Comparison of ENCODE assay signal across 14 cellular contexts in the genomic region with DNA sequence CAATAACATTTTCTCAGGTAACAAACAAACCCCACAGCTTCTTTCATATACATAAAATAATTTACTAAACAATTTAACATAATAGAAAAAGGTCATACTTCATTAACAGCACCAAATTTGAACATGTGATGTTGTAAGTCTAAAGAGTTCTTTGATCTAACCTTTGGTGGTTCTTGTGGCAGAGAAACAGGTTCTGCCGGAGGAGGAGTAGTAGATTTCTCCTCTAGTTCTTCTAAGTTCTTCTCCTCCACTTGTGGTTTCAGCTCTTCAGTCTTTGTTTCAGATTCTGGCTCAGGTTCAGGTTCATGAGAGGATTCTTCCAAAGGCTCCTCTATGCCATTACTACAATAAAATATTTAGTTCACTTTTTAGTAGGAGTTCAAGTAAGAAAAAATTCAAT. TPM values are rescaled to one million over a fixed set of nuclear protein-coding genes. Genes with fewer than 3 reads are reported as not detected.
DNase-seq lines count a peak whose midpoint lies in the region; ATAC-seq and TF ChIP-seq lines count a peak whose summit lies in the region.
"Had no signal": no experiment of that assay in that cellular context is flagged by ENCODE, and none has a peak within 500 bp of the region (broad histone marks: within the 10 kb centered on the region; RNA-seq: fewer than 3 reads in every experiment).

No MANE protein-coding gene starts in this region.

- H3K4me3 ChIP-seq in HL-60 (replicated peaks; ENCODE audit: insufficient read depth, low read length) (no peak overlapping the region), right lobe of liver (no peak overlapping the region)
- H3K4me3 ChIP-seq: prostate gland, upper lobe of right lung had no signal

- H3K9me3 Mint-ChIP-seq in activated CD4-positive, alpha-beta T cell treated with anti-CD3 and anti-CD28 coated beads for 36 hours (ENCODE audit: low read depth) = no peaks in the 10 kb centered on the region
- no peaks in the 10 kb centered on the region for H3K9me3 Mint-ChIP-seq in activated T-helper 17 cell treated with anti-CD3 and anti-CD28 coated beads, Interleukin-2, amount 50 U/mL, for 72 hours
- H3K9me3 Mint-ChIP-seq in natural killer cell (no peaks in the 10 kb centered on the region), CD14-positive monocyte (no peaks in the 10 kb centered on the region)

- peaks cover 0 to 69% (median 19%) of the 10 kb centered on the region in 4 donors for H3K36me3 ChIP-seq in right lobe of liver
- H3K36me3 ChIP-seq: prostate gland had no signal

- TF ChIP-seq CTCF in HL-60 (IDR thresholded peaks at IDR 0.05; ENCODE audit: insufficient read depth, low read length) (no peak), natural killer cell (IDR thresholded peaks at IDR 0.05) (no peak), CD14-positive monocyte (IDR thresholded peaks at IDR 0.05) (no peak), right lobe of liver (IDR thresholded peaks at IDR 0.05) (no peak)

- peaks cover 52% of the 10 kb centered on the region for H3K36me3 Mint-ChIP-seq in activated CD4-positive, alpha-beta T cell treated with anti-CD3 and anti-CD28 coated beads for 36 hours (ENCODE audit: low read depth)
- peaks cover 100% of the 10 kb centered on the region for H3K36me3 Mint-ChIP-seq in activated T-helper 17 cell treated with anti-CD3 and anti-CD28 coated beads, Interleukin-2, amount 50 U/mL, for 72 hours (ENCODE audit: low read depth)
- H3K36me3 Mint-ChIP-seq in natural killer cell = no peaks in the 10 kb centered on the region
- H3K36me3 Mint-ChIP-seq in CD14-positive monocyte = peaks cover 68 to 80% of the 10 kb centered on the region in 2 donors

- no peaks in the 10 kb centered on the region for H3K9me3 ChIP-seq in right lobe of liver
- H3K9me3 ChIP-seq: prostate gland, upper lobe of right lung had no signal

- CTCF ChIA-PET in activated CD4-positive, alpha-beta T cell treated with anti-CD3 and anti-CD28 coated beads for 36 hours (lab: Charles Lee) = interaction anchor here (1.5 to 3.5 kb wide), 5 partner anchors 10 to 69 kb away, joined by 3 to 17 read pairs (median 9); partner anchors contain the start of gene USO1

- H3K27me3 Mint-ChIP-seq in activated CD4-positive, alpha-beta T cell treated with anti-CD3 and anti-CD28 coated beads for 36 hours = no peaks in the 10 kb centered on the region
- H3K27me3 Mint-ChIP-seq in activated T-helper 17 cell treated with anti-CD3 and anti-CD28 coated beads, Interleukin-2, amount 50 U/mL, for 72 hours = no peaks in the 10 kb centered on the region
- H3K27me3 Mint-ChIP-seq in natural killer cell (ENCODE audit: low read depth in 2 of 2) = no peaks in the 10 kb centered on the region
- no peaks in the 10 kb centered on the region for H3K27me3 Mint-ChIP-seq in CD14-positive monocyte (ENCODE audit: low read depth in 3 of 3)

- H3K4me1 ChIP-seq in right lobe of liver = peaks cover 0 to 6% (median 0%) of the 10 kb centered on the region in 4 donors
- H3K4me1 ChIP-seq: prostate gland had no signal

- intact Hi-C loops in activated CD4-positive, alpha-beta T cell treated with anti-CD3 and anti-CD28 coated beads for 36 hours (cut with DNase I, micrococcal nuclease) = loop anchor here (1.0 to 5.0 kb wide), 7 partner anchors 17 to 69 kb away; partner anchors contain the start of genes USO1 (in 2 of the 2) and CDKL2 (in 1 of the 2)
- intact Hi-C loops in natural killer cell (cut with micrococcal nuclease) = no loop called here
- intact Hi-C loops in CD14-positive monocyte (cut with micrococcal nuclease) = no loop called here
- intact Hi-C loops in right lobe of liver (cut with DNase I) = no loop called here

- ATAC-seq in activated CD4-positive, alpha-beta T cell treated with anti-CD3 and anti-CD28 coated beads for 36 hours = peak; percentile 36
- ATAC-seq in activated T-helper 17 cell treated with anti-CD3 and anti-CD28 coated beads, Interleukin-2, amount 50 U/mL, for 72 hours (replicated peaks) = peak; percentile 68
- ATAC-seq in natural killer cell = no peak
- ATAC-seq in right lobe of liver = no peak
- ATAC-seq: foreskin keratinocyte, Panc1, upper lobe of right lung had no signal

- H3K27me3 ChIP-seq in HL-60 (ENCODE audit: insufficient read depth, poor library complexity, severe bottlenecking) = no peaks in the 10 kb centered on the region
- no peaks in the 10 kb centered on the region for H3K27me3 ChIP-seq in right lobe of liver
- H3K27me3 ChIP-seq: foreskin keratinocyte, upper lobe of right lung had no signal

- peaks cover 49% of the 10 kb centered on the region for H3K4me1 Mint-ChIP-seq in activated CD4-positive, alpha-beta T cell treated with anti-CD3 and anti-CD28 coated beads for 36 hours
- peaks cover 34% of the 10 kb centered on the region for H3K4me1 Mint-ChIP-seq in activated T-helper 17 cell treated with anti-CD3 and anti-CD28 coated beads, Interleukin-2, amount 50 U/mL, for 72 hours
- H3K4me1 Mint-ChIP-seq in natural killer cell (peaks cover 23 to 24% of the 10 kb centered on the region in 2 donors), CD14-positive monocyte (no peaks in the 10 kb centered on the region)

- no peak overlapping the region for H3K4me3 Mint-ChIP-seq in activated CD4-positive, alpha-beta T cell treated with anti-CD3 and anti-CD28 coated beads for 36 hours
- peak overlapping the region; percentile 35 for H3K4me3 Mint-ChIP-seq in activated T-helper 17 cell treated with anti-CD3 and anti-CD28 coated beads, Interleukin-2, amount 50 U/mL, for 72 hours
- H3K4me3 Mint-ChIP-seq in natural killer cell (no peak overlapping the region), CD14-positive monocyte (no peak overlapping the region)

- WGBS in right lobe of liver (ENCODE audit: insufficient coverage, low coverage, low lambda C conversion rate, missing lambda C conversion rate) = 88% methylated on average over 1 of the region's 1 CpG

- H3K27ac ChIP-seq in HL-60 (replicated peaks) (0 out of 2 replicates have a peak overlapping the region, but pooled peaks have one; percentile 14), right lobe of liver (no peak overlapping the region)
- H3K27ac ChIP-seq: C4-2B, foreskin keratinocyte, prostate gland, upper lobe of right lung had no signal

- no peak for TF ChIP-seq POLR2A in right lobe of liver (IDR thresholded peaks at IDR 0.05)

- DNase-seq in activated CD4-positive, alpha-beta T cell treated with anti-CD3 and anti-CD28 coated beads for 36 hours = no peak
- no peak for DNase-seq in activated CD4-positive, alpha-beta T cell treated with anti-CD3 and anti-CD28 coated beads, Interleukin-2, amount 50 U/mL, for 4 hours
- DNase-seq in HL-60 (ENCODE audit: low read depth in 1 of 2, low spot score in 1 of 2) = no peak
- no peak for DNase-seq in natural killer cell
- DNase-seq in CD14-positive monocyte (ENCODE audit: low spot score) = no peak
- DNase-seq in SW480 (ENCODE audit: low spot score) = no peak
- DNase-seq in right lobe of liver = no peak
- DNase-seq: amniotic stem cell, foreskin keratinocyte, upper lobe of right lung had no signal

- POLR2A ChIA-PET in activated CD4-positive, alpha-beta T cell treated with anti-CD3 and anti-CD28 coated beads for 36 hours (lab: Charles Lee) = interaction anchor here (0.6 to 0.9 kb wide), 2 partner anchors 14 to 69 kb away, joined by 3 read pairs; partner anchors contain the start of gene USO1

- H3K27ac Mint-ChIP-seq in activated CD4-positive, alpha-beta T cell treated with anti-CD3 and anti-CD28 coated beads for 36 hours = peak overlapping the region; percentile 80
- H3K27ac Mint-ChIP-seq in activated T-helper 17 cell treated with anti-CD3 and anti-CD28 coated beads, Interleukin-2, amount 50 U/mL, for 72 hours = peak overlapping the region; percentile 64
- peak overlapping the region; percentile 35 to 50 for H3K27ac Mint-ChIP-seq in natural killer cell
- no peak overlapping the region for H3K27ac Mint-ChIP-seq in CD14-positive monocyte

RNA-seq across cellular contexts. Expression of gene G3BP2, which starts 18.3 kb away (rescaled TPM):
- total RNA-seq in activated CD4-positive, alpha-beta T cell treated with anti-CD3 and anti-CD28 coated beads for 36 hours = 100 to 1,000 TPM; 127 to 137 TPM
- 100 to 1,000 TPM; 128 to 172 TPM for total RNA-seq in activated T-helper 17 cell treated with anti-CD3 and anti-CD28 coated beads, Interleukin-2, amount 50 U/mL, for 72 hours
- 100 to 1,000 TPM; 204 to 233 (median 214) TPM for total RNA-seq in natural killer cell
- polyA plus RNA-seq in CD14-positive monocyte = 10 to 100 TPM; 74.2 to 92.3 TPM
- total RNA-seq in right lobe of liver = 10 to 100 TPM; 47.6 to 68.9 (median 64.5) TPM

RNA-seq across cellular contexts. Expression of gene CDKL2, which starts 24.6 kb away (rescaled TPM):
- total RNA-seq in activated CD4-positive, alpha-beta T cell treated with anti-CD3 and anti-CD28 coated beads for 36 hours = under 1 TPM; 0.62 to 0.91 TPM
- total RNA-seq in activated T-helper 17 cell treated with anti-CD3 and anti-CD28 coated beads, Interleukin-2, amount 50 U/mL, for 72 hours = 1 to 10 TPM; 2.4 TPM
- total RNA-seq in natural killer cell (under 1 TPM; 0.19 to 0.63 (median 0.32) TPM), right lobe of liver (under 1 TPM in 1 of 6 experiments, not detected in 5; 0.05 TPM)
- not detected for polyA plus RNA-seq in CD14-positive monocyte

Comparison
In these comparisons a context has a peak if more than half of its experiments do, and no peak if none do; other contexts are left out.
1. ATAC-seq: peak in activated CD4-positive, alpha-beta T cell treated with anti-CD3 and anti-CD28 coated beads for 36 hours (single experiment) and activated T-helper 17 cell treated with anti-CD3 and anti-CD28 coated beads, Interleukin-2, amount 50 U/mL, for 72 hours (single experiment); none in natural killer cell (0 of 3) and right lobe of liver (0 of 4).
2. H3K27ac Mint-ChIP-seq: peak in activated CD4-positive, alpha-beta T cell treated with anti-CD3 and anti-CD28 coated beads for 36 hours (single experiment), activated T-helper 17 cell treated with anti-CD3 and anti-CD28 coated beads, Interleukin-2, amount 50 U/mL, for 72 hours (single experiment) and natural killer cell (2 of 2); none in CD14-positive monocyte (0 of 7).
3. intact Hi-C loops: an anchor here in activated CD4-positive, alpha-beta T cell treated with anti-CD3 and anti-CD28 coated beads for 36 hours (1.0 to 5.0 kb wide); none called in natural killer cell, CD14-positive monocyte and right lobe of liver.